2 cellular contexts compared by ENCODE assay signal in genomic region chr3:15948403-15948802, GRCh38.
TF ChIP-seq lines count a peak whose summit lies in the region.

No MANE protein-coding gene starts in this region.

TF ChIP-seq in H1, 55 proteins besides CTCF, POLR2A, EP300 and RAD21:
- TF ChIP-seq ASH2L (IDR thresholded peaks at IDR 0.05; ENCODE audit: low read length): no peak
- TF ChIP-seq CHD7 (IDR thresholded peaks at IDR 0.05; ENCODE audit: insufficient replicate concordance, low read length): no peak
- no peak for TF ChIP-seq MAX (IDR thresholded peaks at IDR 0.05)
- TF ChIP-seq CEBPB (IDR thresholded peaks at IDR 0.05; ENCODE audit: low read depth, low read length): 0 out of 2 replicates have a peak, but pooled peaks have one; percentile 48
- TF ChIP-seq CREB1 (IDR thresholded peaks at IDR 0.05): no peak
- TF ChIP-seq HDAC2 (IDR thresholded peaks at IDR 0.05; ENCODE audit: borderline replicate concordance in 1 of 2, low read depth in 2 of 2, low read length in 2 of 2): no peak
- no peak for TF ChIP-seq SP4 (IDR thresholded peaks at IDR 0.05; ENCODE audit: low read length)
- TF ChIP-seq HDAC6 (IDR thresholded peaks at IDR 0.05; ENCODE audit: low read depth, low read length): no peak
- TF ChIP-seq ATF3 (IDR thresholded peaks at IDR 0.05; ENCODE audit: insufficient read depth, low read depth, low read length): 0 out of 2 replicates have a peak, but pooled peaks have one; percentile 7
- no peak for TF ChIP-seq GTF2F1 (IDR thresholded peaks at IDR 0.05; ENCODE audit: borderline replicate concordance, low read depth, low read length)
- TF ChIP-seq JUN (IDR thresholded peaks at IDR 0.05; ENCODE audit: low read depth, low read length): no peak
- TF ChIP-seq EGR1 (IDR thresholded peaks at IDR 0.05; ENCODE audit: borderline replicate concordance, low read depth, low read length): no peak

TF ChIP-seq in HepG2, 621 proteins besides CTCF, POLR2A, EP300 and RAD21:
- TF ChIP-seq ZNF569 (CRISPR knock-in tag; IDR thresholded peaks at IDR 0.05; ENCODE audit: borderline replicate concordance) (no peak), YY1 (IDR thresholded peaks at IDR 0.05; ENCODE audit: insufficient read depth, insufficient replicate concordance, low read depth, low read length) (no peak), HOXA7 (CRISPR knock-in tag; IDR thresholded peaks at IDR 0.05) (no peak), SYNCRIP (IDR thresholded peaks at IDR 0.05; ENCODE audit: insufficient read depth, low read depth, low read length) (no peak), ZNF839 (CRISPR knock-in tag; IDR thresholded peaks at IDR 0.05; ENCODE audit: borderline replicate concordance) (no peak), POLR2G (IDR thresholded peaks at IDR 0.05; ENCODE audit: low read depth, low read length) (no peak), CEBPB (IDR thresholded peaks at IDR 0.05; ENCODE audit: borderline replicate concordance, low read depth, low read length) (0 out of 2 replicates have a peak, but pooled peaks have one; percentile 6)
